ENCODE assay signal across 1 cellular context in genomic region chr14:30553311-30553989, GRCh38.
TF ChIP-seq lines count a peak whose summit lies in the region.

No MANE protein-coding gene starts in this region.

TF ChIP-seq in GM23338, 12 proteins besides CTCF, POLR2A, EP300 and RAD21:
- no peak for TF ChIP-seq REST (IDR thresholded peaks at IDR 0.05; ENCODE audit: unreplicated experiment)
- TF ChIP-seq CREB1 (CRISPR knock-in tag; IDR thresholded peaks at IDR 0.05; ENCODE audit: low read depth) = no peak
- no peak for TF ChIP-seq EZH2 (IDR thresholded peaks at IDR 0.05; ENCODE audit: low read depth, unreplicated experiment)
- no peak for TF ChIP-seq POLR2AphosphoS5 (IDR thresholded peaks at IDR 0.05; ENCODE audit: low read depth)
- no peak for TF ChIP-seq ZNF114 (CRISPR knock-in tag; IDR thresholded peaks at IDR 0.05)
